Comparison of ENCODE assay signal across 16 cellular contexts in genomic region chr3:174891524-174892203, GRCh38. TPM values are rescaled to one million over a fixed set of nuclear protein-coding genes. Genes with fewer than 3 reads are reported as not detected.
DNase-seq lines count a peak whose midpoint lies in the region; ATAC-seq and TF ChIP-seq lines count a peak whose summit lies in the region.
"Had no signal": no experiment of that assay in that cellular context is flagged by ENCODE, and none has a peak within 500 bp of the region (broad histone marks: within the 10 kb centered on the region; RNA-seq: fewer than 3 reads in every experiment).

No MANE protein-coding gene starts in this region.

- H3K27me3 ChIP-seq in H9 (ENCODE audit: insufficient read depth, low read length) (no peaks in the 10 kb centered on the region), SJCRH30 (no peaks in the 10 kb centered on the region), neuronal stem cell (ENCODE audit: control insufficient read depth in 3 of 3, insufficient read depth in 3 of 3, low read depth in 1 of 3, low read length in 3 of 3) (no peaks in the 10 kb centered on the region), dorsolateral prefrontal cortex (no peaks in the 10 kb centered on the region)
- H3K27me3 ChIP-seq: tibial artery had no signal

- no peak overlapping the region for H3K18ac ChIP-seq in H9 (ENCODE audit: insufficient read length, low read depth, low read length)
- H3K18ac ChIP-seq in neuronal stem cell (ENCODE audit: low read length) = no peak overlapping the region

- H3K4me1 ChIP-seq in H9 (ENCODE audit: insufficient read depth, low read length) (no peaks in the 10 kb centered on the region; the same call in 1 of the 2 replicates), SJCRH30 (no peaks in the 10 kb centered on the region), neuronal stem cell (ENCODE audit: control insufficient read depth in 2 of 2, insufficient read depth in 1 of 2, low read depth in 1 of 2, low read length in 2 of 2) (no peaks in the 10 kb centered on the region)
- H3K4me1 ChIP-seq: tibial artery had no signal

- H3K27ac ChIP-seq in H9 (ENCODE audit: insufficient read length, low read depth, low read length) (no peak overlapping the region), SJCRH30 (no peak overlapping the region), neuronal stem cell (replicated peaks; ENCODE audit: low read length) (no peak overlapping the region), dorsolateral prefrontal cortex (no peak overlapping the region)
- H3K27ac ChIP-seq: KMS-11, tibial artery had no signal

- intact Hi-C loops in dorsolateral prefrontal cortex (cut with DNase I) = no loop called here

- peaks cover 4 to 12% of the 10 kb centered on the region in 2 experiments; a peak in 3 of 5 replicates for H3K9me3 Mint-ChIP-seq in H9
- H3K9me3 Mint-ChIP-seq in activated naive CD8-positive, alpha-beta T cell treated with anti-CD3 and anti-CD28 coated beads, Interleukin-2, amount 50 U/mL, for 24 hours = peaks cover 8% of the 10 kb centered on the region
- H3K9me3 Mint-ChIP-seq in activated CD8-positive, alpha-beta T cell treated with anti-CD3 and anti-CD28 coated beads, Interleukin-2, amount 10 ng/mL, durations not matched to agents 7 days and 5 days (ENCODE audit: insufficient read depth) = peaks cover 3% of the 10 kb centered on the region
- H3K9me3 Mint-ChIP-seq: activated CD4-positive, alpha-beta T cell treated with anti-CD3 and anti-CD28 coated beads, Interleukin-2, amount 10 ng/mL, durations not matched to agents 24 days and 14 days had no signal

- H3K27me3 Mint-ChIP-seq in H9 (ENCODE audit: low read depth) = no peaks in the 10 kb centered on the region
- H3K27me3 Mint-ChIP-seq in activated naive CD8-positive, alpha-beta T cell treated with anti-CD3 and anti-CD28 coated beads, Interleukin-2, amount 50 U/mL, for 24 hours = no peaks in the 10 kb centered on the region
- H3K27me3 Mint-ChIP-seq in activated CD8-positive, alpha-beta T cell treated with anti-CD3 and anti-CD28 coated beads, Interleukin-2, amount 10 ng/mL, durations not matched to agents 7 days and 5 days (ENCODE audit: low read depth) = no peaks in the 10 kb centered on the region
- H3K27me3 Mint-ChIP-seq: activated CD4-positive, alpha-beta T cell treated with anti-CD3 and anti-CD28 coated beads, Interleukin-2, amount 10 ng/mL, durations not matched to agents 24 days and 14 days; naive B cell had no signal

- POLR2A ChIA-PET in activated CD8-positive, alpha-beta T cell treated with anti-CD3 and anti-CD28 coated beads, Interleukin-2, amount 10 ng/mL, durations not matched to agents 7 days and 5 days (lab: Charles Lee) = no interaction called here

- H3K36me3 ChIP-seq in SJCRH30 = no peaks in the 10 kb centered on the region
- no peaks in the 10 kb centered on the region for H3K36me3 ChIP-seq in neuronal stem cell (replicated peaks in 1 of 2; ENCODE audit: control insufficient read depth in 2 of 2, insufficient read depth in 2 of 2, low read length in 2 of 2)
- H3K36me3 ChIP-seq: tibial artery had no signal

- H2BK15ac ChIP-seq in H9 (ENCODE audit: low read depth, low read length) (peak overlapping the region; percentile 18; the same call in 1 of the 2 replicates), neuronal stem cell (ENCODE audit: low read length) (no peak overlapping the region)

- no peak overlapping the region for H4K5ac ChIP-seq in H9 (ENCODE audit: insufficient read length, low read depth, low read length)

- DNase-seq in H9 (no peak), SJCRH30 (peak; percentile 5 to 6), fibroblast of pulmonary artery (ENCODE audit: low read depth) (peak; percentile 46), neuronal stem cell (ENCODE audit: low spot score) (no peak), dorsolateral prefrontal cortex (no peak), medulla oblongata (ENCODE audit: extremely low spot score) (no peak)
- DNase-seq in activated naive CD8-positive, alpha-beta T cell treated with anti-CD3 and anti-CD28 coated beads, Interleukin-2, amount 50 U/mL, for 24 hours = no peak
- no peak for DNase-seq in activated CD8-positive, alpha-beta T cell treated with anti-CD3 and anti-CD28 coated beads, Interleukin-2, amount 10 ng/mL, durations not matched to agents 7 days and 5 days
- DNase-seq: activated CD4-positive, alpha-beta T cell treated with anti-CD3 and anti-CD28 coated beads, Interleukin-2, amount 10 ng/mL, durations not matched to agents 24 days and 14 days; activated naive CD4-positive, alpha-beta T cell treated with Interleukin-2 at 50 U/mL for 16 hours; DMS153; naive B cell; NCI-H226; T1000; tibial artery had no signal

- H2AK5ac ChIP-seq in H9 (ENCODE audit: insufficient read length, low read length) (no peak overlapping the region), neuronal stem cell (ENCODE audit: low read depth, low read length) (no peak overlapping the region)

- H4K20me1 ChIP-seq in H9 (ENCODE audit: control insufficient read depth, insufficient read depth, insufficient read length) = no peaks in the 10 kb centered on the region

- no peak overlapping the region for H3K4me3 Mint-ChIP-seq in H9
- H3K4me3 Mint-ChIP-seq in activated naive CD8-positive, alpha-beta T cell treated with anti-CD3 and anti-CD28 coated beads, Interleukin-2, amount 50 U/mL, for 24 hours = no peak overlapping the region
- no peak overlapping the region for H3K4me3 Mint-ChIP-seq in activated CD8-positive, alpha-beta T cell treated with anti-CD3 and anti-CD28 coated beads, Interleukin-2, amount 10 ng/mL, durations not matched to agents 7 days and 5 days
- H3K4me3 Mint-ChIP-seq: activated CD4-positive, alpha-beta T cell treated with anti-CD3 and anti-CD28 coated beads, Interleukin-2, amount 10 ng/mL, durations not matched to agents 24 days and 14 days; naive B cell had no signal

- H3K9ac ChIP-seq in H9 (ENCODE audit: extremely low read depth, insufficient read length, low read length) = no peak overlapping the region
- no peak overlapping the region for H3K9ac ChIP-seq in neuronal stem cell (ENCODE audit: low read depth, low read length, poor library complexity)
- H3K9ac ChIP-seq: KMS-11 had no signal

- no peak for ATAC-seq in activated naive CD8-positive, alpha-beta T cell treated with anti-CD3 and anti-CD28 coated beads, Interleukin-2, amount 50 U/mL, for 24 hours
- no peak for ATAC-seq in activated CD8-positive, alpha-beta T cell treated with anti-CD3 and anti-CD28 coated beads, Interleukin-2, amount 10 ng/mL, durations not matched to agents 7 days and 5 days

- H2BK12ac ChIP-seq in H9 (ENCODE audit: insufficient read length, low read depth, low read length) (no peak overlapping the region), neuronal stem cell (ENCODE audit: low read length) (no peak overlapping the region)

- no peak overlapping the region for H2BK120ac ChIP-seq in H9 (ENCODE audit: low read depth, low read length, poor library complexity, severe bottlenecking)
- H2BK120ac ChIP-seq in neuronal stem cell (ENCODE audit: low read depth, low read length) = no peak overlapping the region

- no peak overlapping the region for H3K56ac ChIP-seq in H9 (ENCODE audit: insufficient read length, low read depth, low read length)

- H4K8ac ChIP-seq in H9 (replicated peaks; ENCODE audit: insufficient read length, low read depth, low read length) (no peak overlapping the region), neuronal stem cell (ENCODE audit: low read depth, low read length) (no peak overlapping the region)

- H2BK20ac ChIP-seq in H9 (ENCODE audit: low read depth, low read length, poor library complexity, severe bottlenecking) = no peak overlapping the region

- H3K23ac ChIP-seq in H9 (ENCODE audit: insufficient read length, low read depth, low read length) = no peak overlapping the region
- H3K23ac ChIP-seq in neuronal stem cell (ENCODE audit: low read depth, low read length, poor library complexity) = no peak overlapping the region

- no peak overlapping the region for H4K91ac ChIP-seq in H9 (ENCODE audit: insufficient read length, low read depth, low read length)
- no peak overlapping the region for H4K91ac ChIP-seq in neuronal stem cell (ENCODE audit: low read depth, low read length, poor library complexity)

- H3K14ac ChIP-seq in H9 (ENCODE audit: insufficient read depth, low read length) = no peak overlapping the region
- H3K14ac ChIP-seq in neuronal stem cell (ENCODE audit: low read length) = no peak overlapping the region

- H3K4ac ChIP-seq in H9 (ENCODE audit: low read depth, low read length) (no peak overlapping the region), neuronal stem cell (ENCODE audit: low read length) (no peak overlapping the region)

- H3K23me2 ChIP-seq in H9 (ENCODE audit: insufficient read length, low read depth, low read length, poor library complexity, severe bottlenecking) = no peaks in the 10 kb centered on the region

- TF ChIP-seq CTCF in H9 (conservative IDR thresholded peaks at IDR 0.05) (peak; percentile 55; the same call in 2 of the 3 replicates), fibroblast of pulmonary artery (IDR thresholded peaks at IDR 0.05; ENCODE audit: low read length, missing control alignments) (no peak), dorsolateral prefrontal cortex (IDR thresholded peaks at IDR 0.05 in 54 of 56, conservative IDR thresholded peaks at IDR 0.05 in 2 of 56; ENCODE audit: low read depth in 1 of 56, partially characterized antibody in 56 of 56) (peak in 1 of 56 donors; percentile 13)

- peaks cover 0 to 13% (median 5%) of the 10 kb centered on the region in 3 experiments; a peak in 4 of 7 replicates for H3K36me3 Mint-ChIP-seq in H9 (ENCODE audit: insufficient read depth in 1 of 3, low read depth in 3 of 3)
- H3K36me3 Mint-ChIP-seq in activated naive CD8-positive, alpha-beta T cell treated with anti-CD3 and anti-CD28 coated beads, Interleukin-2, amount 50 U/mL, for 24 hours (ENCODE audit: low read depth) = no peaks in the 10 kb centered on the region
- no peaks in the 10 kb centered on the region for H3K36me3 Mint-ChIP-seq in activated CD8-positive, alpha-beta T cell treated with anti-CD3 and anti-CD28 coated beads, Interleukin-2, amount 10 ng/mL, durations not matched to agents 7 days and 5 days (ENCODE audit: low read depth)
- H3K36me3 Mint-ChIP-seq: naive B cell had no signal

- H2AFZ ChIP-seq in H9 (ENCODE audit: low read length) (no peak overlapping the region), neuronal stem cell (ENCODE audit: low read length) (no peak overlapping the region)

- CTCF ChIA-PET in activated CD8-positive, alpha-beta T cell treated with anti-CD3 and anti-CD28 coated beads, Interleukin-2, amount 10 ng/mL, durations not matched to agents 7 days and 5 days (lab: Charles Lee) = no interaction called here

- H2BK5ac ChIP-seq in H9 (ENCODE audit: insufficient read length, low read length) (no peak overlapping the region), neuronal stem cell (ENCODE audit: low read length) (no peak overlapping the region)

- H3K4me1 Mint-ChIP-seq in H9 = peaks cover 3% of the 10 kb centered on the region in 2 experiments; a peak in 3 of 4 replicates
- no peaks in the 10 kb centered on the region for H3K4me1 Mint-ChIP-seq in activated naive CD8-positive, alpha-beta T cell treated with anti-CD3 and anti-CD28 coated beads, Interleukin-2, amount 50 U/mL, for 24 hours
- no peaks in the 10 kb centered on the region for H3K4me1 Mint-ChIP-seq in activated CD8-positive, alpha-beta T cell treated with anti-CD3 and anti-CD28 coated beads, Interleukin-2, amount 10 ng/mL, durations not matched to agents 7 days and 5 days (ENCODE audit: low read depth)
- H3K4me1 Mint-ChIP-seq: activated CD4-positive, alpha-beta T cell treated with anti-CD3 and anti-CD28 coated beads, Interleukin-2, amount 10 ng/mL, durations not matched to agents 24 days and 14 days; naive B cell had no signal

- H3K27ac Mint-ChIP-seq in H9 = peak overlapping the region in 1 of 3 experiments; percentile 31; a peak in 1 of 7 replicates
- H3K27ac Mint-ChIP-seq in activated naive CD8-positive, alpha-beta T cell treated with anti-CD3 and anti-CD28 coated beads, Interleukin-2, amount 50 U/mL, for 24 hours = no peak overlapping the region
- H3K27ac Mint-ChIP-seq in activated CD8-positive, alpha-beta T cell treated with anti-CD3 and anti-CD28 coated beads, Interleukin-2, amount 10 ng/mL, durations not matched to agents 7 days and 5 days = no peak overlapping the region
- H3K27ac Mint-ChIP-seq: activated CD4-positive, alpha-beta T cell treated with anti-CD3 and anti-CD28 coated beads, Interleukin-2, amount 10 ng/mL, durations not matched to agents 24 days and 14 days; naive B cell had no signal

- no peak overlapping the region for H3K4me3 ChIP-seq in SJCRH30
- no peak overlapping the region for H3K4me3 ChIP-seq in fibroblast of pulmonary artery (replicated peaks; ENCODE audit: low read depth, low read length)
- no peak overlapping the region for H3K4me3 ChIP-seq in neuronal stem cell (ENCODE audit: low read length in 2 of 2)
- H3K4me3 ChIP-seq in dorsolateral prefrontal cortex = no peak overlapping the region
- H3K4me3 ChIP-seq: tibial artery had no signal

- WGBS in H9 (ENCODE audit: extremely low coverage, insufficient read length, low lambda C conversion rate) = no CpG with 5 or more reads among the region's 6 CpGs
- no CpG with 5 or more reads among the region's 6 CpGs for WGBS in neuronal stem cell (ENCODE audit: extremely low coverage in 2 of 2, insufficient read length in 2 of 2, insufficient replicate concordance in 1 of 2), 2 donors

- no peak overlapping the region for H3T11ph ChIP-seq in H9 (ENCODE audit: low read length)

- no peaks in the 10 kb centered on the region for H3K9me3 ChIP-seq in H9 (ENCODE audit: control insufficient read depth, low read depth, low read length)
- no peaks in the 10 kb centered on the region; the same call in 1 of the 2 replicates for H3K9me3 ChIP-seq in SJCRH30 (replicated peaks)
- H3K9me3 ChIP-seq in neuronal stem cell (replicated peaks in 1 of 2; ENCODE audit: control insufficient read depth in 2 of 2, insufficient read depth in 1 of 2, low read depth in 1 of 2, low read length in 2 of 2) = no peaks in the 10 kb centered on the region

- H3K79me1 ChIP-seq in H9 (ENCODE audit: insufficient read depth, low read depth, low read length, poor library complexity, severe bottlenecking) (no peaks in the 10 kb centered on the region), neuronal stem cell (ENCODE audit: low read depth, low read length) (no peaks in the 10 kb centered on the region)

- no peaks in the 10 kb centered on the region for H3K79me2 ChIP-seq in H9 (ENCODE audit: insufficient read depth, low read length)

- no peak overlapping the region for H3K4me2 ChIP-seq in H9 (ENCODE audit: insufficient read depth, insufficient read length, low read length)
- H3K4me2 ChIP-seq in neuronal stem cell (ENCODE audit: insufficient read depth, low read length, poor library complexity, severe bottlenecking) = peak overlapping the region; percentile 2
- H3K4me2 ChIP-seq: KMS-11 had no signal

RNA-seq across cellular contexts. Expression of gene NAALADL2, which starts 32.5 kb away (rescaled TPM):
- total RNA-seq in H9 (2021) (0.86 and 1.6 TPM in 2 replicates), dorsolateral prefrontal cortex (10 to 100 TPM in 93 of 120 experiments, 1 to 10 TPM in 27; 5.3 to 22.4 (median 12.9) TPM)
- 1.2 and 3.1 TPM in 2 replicates for total RNA-seq in SJCRH30 (2014; rRNA removed; shearing (Covaris generic))
- 1.4 TPM for polyA plus RNA-seq in neuronal stem cell (2013, experiment 1 of 2)
- polyA plus RNA-seq in neuronal stem cell (2013, experiment 2 of 2) = 0.91 TPM
- under 1 TPM; 0.39 to 0.47 TPM for total RNA-seq in activated CD8-positive, alpha-beta T cell treated with anti-CD3 and anti-CD28 coated beads, Interleukin-2, amount 10 ng/mL, durations not matched to agents 7 days and 5 days
- total RNA-seq: activated CD4-positive, alpha-beta T cell treated with anti-CD3 and anti-CD28 coated beads, Interleukin-2, amount 10 ng/mL, durations not matched to agents 24 days and 14 days had no signal

Comparison
In these comparisons a context has a peak if more than half of its experiments do, and no peak if none do; other contexts are left out.
1. DNase-seq: peak in SJCRH30 (2 of 2) and fibroblast of pulmonary artery (single experiment); none in H9 (single experiment), neuronal stem cell (single experiment), dorsolateral prefrontal cortex (0 of 10), activated naive CD8-positive, alpha-beta T cell treated with anti-CD3 and anti-CD28 coated beads, Interleukin-2, amount 50 U/mL, for 24 hours (single experiment), activated CD8-positive, alpha-beta T cell treated with anti-CD3 and anti-CD28 coated beads, Interleukin-2, amount 10 ng/mL, durations not matched to agents 7 days and 5 days (single experiment) and medulla oblongata (single experiment).